In genomic region chr11:21785351-21785750, GRCh38 we compare ENCODE assay signal across 25 cellular contexts.
"Had no signal": no experiment of that assay in that cellular context is flagged by ENCODE, and none has a peak within 500 bp of the region (broad histone marks: within the 10 kb centered on the region; RNA-seq: fewer than 3 reads in every experiment).

No MANE protein-coding gene starts in this region.

- H3K9ac ChIP-seq: neural progenitor cell, parathyroid adenoma had no signal

- H3K36me3 ChIP-seq: neural progenitor cell, ovary, right lobe of liver, sigmoid colon, stomach, suprapubic skin, tibial artery, transverse colon, upper lobe of right lung, uterus had no signal

- H3K9me3 ChIP-seq: ovary, right lobe of liver, sigmoid colon, suprapubic skin, testis, transverse colon, upper lobe of right lung, uterus had no signal

- H3K4me3 ChIP-seq: neural progenitor cell, ovary, psoas muscle, right lobe of liver, sigmoid colon, stomach, suprapubic skin, testis, tibial artery, transverse colon, upper lobe of right lung, uterus had no signal

- H3K27me3 ChIP-seq: neural progenitor cell, ovary, right lobe of liver, sigmoid colon, stomach, suprapubic skin, testis, tibial artery, transverse colon, upper lobe of right lung, uterus had no signal

- DNase-seq: natural killer cell; occipital lobe; ovary; posterior cingulate gyrus; psoas muscle; right cardiac atrium; right lobe of liver; sigmoid colon; small intestine; stimulated activated CD4-positive, alpha-beta T cell treated with anti-CD3 and anti-CD28 coated beads, Interleukin-15, amount 100 ng/mL, for 24 hours; stimulated activated CD4-positive, alpha-beta T cell treated with anti-CD3 and anti-CD28 coated beads, Interleukin-2, amount 100 ng/mL, for 24 hours; stimulated activated CD4-positive, alpha-beta T cell treated with anti-CD3 and anti-CD28 coated beads, Interleukin-2, amount 100 ng/mL, for 48 hours; stimulated activated CD4-positive, alpha-beta T cell treated with anti-CD3 and anti-CD28 coated beads, Interleukin-4, amount 100 ng/mL, for 24 hours; stimulated activated naive B cell treated with anti-CD40 and anti-IgM and Interleukin-4, amounts not matched to agents 10 μg/mL and 1 μg/mL and 100 μg/mL, for 72 hours; stimulated activated naive CD4-positive, alpha-beta T cell treated with Interleukin-2 at 50 U/mL for 16 hours; stomach; testis; tibial artery; transverse colon; upper lobe of right lung; uterus had no signal

- H3K4me1 ChIP-seq: neural progenitor cell, parathyroid adenoma, psoas muscle, right lobe of liver, sigmoid colon, stomach, suprapubic skin, testis, tibial artery, transverse colon, upper lobe of right lung, uterus had no signal

- ATAC-seq: natural killer cell; psoas muscle; right cardiac atrium; right lobe of liver; stimulated activated effector memory CD8-positive, alpha-beta T cell treated with anti-CD3 and anti-CD28 coated beads, Interleukin-12 subunit alpha, Interleukin-12 subunit beta, amount 100 ng/mL, for 72 hours; stimulated activated naive B cell treated with anti-CD40 and anti-IgM and Interleukin-4, amounts not matched to agents 10 μg/mL and 1 μg/mL and 100 μg/mL, for 72 hours; upper lobe of right lung had no signal

- H3K27ac ChIP-seq: neural progenitor cell, ovary, parathyroid adenoma, psoas muscle, right lobe of liver, sigmoid colon, stomach, suprapubic skin, testis, tibial artery, transverse colon, upper lobe of right lung, uterus had no signal

- H3K79me2 ChIP-seq: parathyroid adenoma had no signal

- H2AFZ ChIP-seq: neural progenitor cell, parathyroid adenoma had no signal

- H3K4me2 ChIP-seq: neural progenitor cell had no signal
